ENCODE assay signal across 1 cellular context in the genomic region with DNA sequence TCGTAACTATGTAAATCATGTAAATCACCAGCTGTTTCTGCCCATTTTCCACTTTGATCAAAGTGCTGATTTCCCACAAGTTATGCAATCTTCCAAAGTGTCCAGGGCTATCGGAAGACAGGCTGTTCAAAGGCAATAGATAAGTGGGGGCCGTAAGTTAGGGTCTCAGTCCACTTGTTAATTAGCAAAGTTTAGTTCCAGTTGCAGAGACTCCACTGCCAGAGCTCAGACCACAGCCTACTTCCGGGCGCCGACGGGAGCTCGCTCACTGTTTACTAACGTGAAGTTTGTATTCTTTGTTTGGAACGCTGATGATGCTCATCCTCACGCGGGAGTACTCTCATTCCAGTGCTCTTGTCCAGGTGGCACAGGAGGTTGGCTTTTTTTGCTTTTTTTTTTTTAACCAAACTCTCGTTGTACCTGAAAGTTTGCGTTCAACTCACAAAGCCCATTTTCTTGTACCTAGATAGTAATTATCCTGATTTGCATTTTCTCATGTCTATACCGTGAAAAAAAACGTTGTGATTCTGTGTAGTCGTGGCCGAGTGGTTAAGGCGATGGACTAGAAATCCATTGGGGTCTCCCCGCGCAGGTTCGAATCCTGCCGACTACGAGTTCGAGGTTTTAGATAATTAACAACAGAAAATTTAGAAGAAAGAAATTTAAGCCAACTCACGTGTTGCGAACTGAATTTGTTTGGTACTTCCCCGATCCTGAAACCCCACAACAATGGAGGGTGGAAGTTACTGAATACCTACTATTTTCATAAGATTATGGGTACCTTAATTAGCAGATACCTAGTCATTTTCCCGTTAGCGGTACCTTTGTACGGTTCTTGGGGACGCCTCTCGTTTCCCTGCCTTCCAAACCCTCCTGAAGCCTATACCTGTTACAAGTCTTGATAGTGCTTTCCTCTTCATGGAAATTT.
TF ChIP-seq lines count a peak whose summit lies in the region.

No MANE protein-coding gene starts in this region.

TF ChIP-seq in A549, 52 proteins besides CTCF, POLR2A, EP300 and RAD21 (continued from another document):
- TF ChIP-seq, protein P1, sequence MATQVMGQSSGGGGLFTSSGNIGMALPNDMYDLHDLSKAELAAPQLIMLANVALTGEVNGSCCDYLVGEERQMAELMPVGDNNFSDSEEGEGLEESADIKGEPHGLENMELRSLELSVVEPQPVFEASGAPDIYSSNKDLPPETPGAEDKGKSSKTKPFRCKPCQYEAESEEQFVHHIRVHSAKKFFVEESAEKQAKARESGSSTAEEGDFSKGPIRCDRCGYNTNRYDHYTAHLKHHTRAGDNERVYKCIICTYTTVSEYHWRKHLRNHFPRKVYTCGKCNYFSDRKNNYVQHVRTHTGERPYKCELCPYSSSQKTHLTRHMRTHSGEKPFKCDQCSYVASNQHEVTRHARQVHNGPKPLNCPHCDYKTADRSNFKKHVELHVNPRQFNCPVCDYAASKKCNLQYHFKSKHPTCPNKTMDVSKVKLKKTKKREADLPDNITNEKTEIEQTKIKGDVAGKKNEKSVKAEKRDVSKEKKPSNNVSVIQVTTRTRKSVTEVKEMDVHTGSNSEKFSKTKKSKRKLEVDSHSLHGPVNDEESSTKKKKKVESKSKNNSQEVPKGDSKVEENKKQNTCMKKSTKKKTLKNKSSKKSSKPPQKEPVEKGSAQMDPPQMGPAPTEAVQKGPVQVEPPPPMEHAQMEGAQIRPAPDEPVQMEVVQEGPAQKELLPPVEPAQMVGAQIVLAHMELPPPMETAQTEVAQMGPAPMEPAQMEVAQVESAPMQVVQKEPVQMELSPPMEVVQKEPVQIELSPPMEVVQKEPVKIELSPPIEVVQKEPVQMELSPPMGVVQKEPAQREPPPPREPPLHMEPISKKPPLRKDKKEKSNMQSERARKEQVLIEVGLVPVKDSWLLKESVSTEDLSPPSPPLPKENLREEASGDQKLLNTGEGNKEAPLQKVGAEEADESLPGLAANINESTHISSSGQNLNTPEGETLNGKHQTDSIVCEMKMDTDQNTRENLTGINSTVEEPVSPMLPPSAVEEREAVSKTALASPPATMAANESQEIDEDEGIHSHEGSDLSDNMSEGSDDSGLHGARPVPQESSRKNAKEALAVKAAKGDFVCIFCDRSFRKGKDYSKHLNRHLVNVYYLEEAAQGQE (IDR thresholded peaks at IDR 0.05): no peak
- TF ChIP-seq CBX8 (IDR thresholded peaks at IDR 0.05): no peak
- TF ChIP-seq MYC (IDR thresholded peaks at IDR 0.05; ENCODE audit: borderline replicate concordance, low read length): no peak
- no peak for TF ChIP-seq KDM5A (IDR thresholded peaks at IDR 0.05)
- no peak for TF ChIP-seq NFE2L2 (conservative IDR thresholded peaks at IDR 0.05; ENCODE audit: low read length)
- TF ChIP-seq SREBF2 (IDR thresholded peaks at IDR 0.05): peak; percentile 55
- TF ChIP-seq CEBPB (IDR thresholded peaks at IDR 0.05): peak in 1 of 2 experiments; percentile 59; a peak in 1 of 4 replicates
- no peak for TF ChIP-seq ESRRA (IDR thresholded peaks at IDR 0.05; ENCODE audit: borderline replicate concordance, low read length)
